11 cellular contexts compared by ENCODE assay signal in genomic region chr12:49661191-49661590, GRCh38. TPM values are rescaled to one million over a fixed set of nuclear protein-coding genes. Genes with fewer than 3 reads are reported as not detected.
DNase-seq lines count a peak whose midpoint lies in the region; ATAC-seq and TF ChIP-seq lines count a peak whose summit lies in the region.
"Had no signal": no experiment of that assay in that cellular context is flagged by ENCODE, and none has a peak within 500 bp of the region (broad histone marks: within the 10 kb centered on the region; RNA-seq: fewer than 3 reads in every experiment).

No MANE protein-coding gene starts in this region.

- H3K79me2 ChIP-seq in MM.1S (ENCODE audit: low read length): no peaks in the 10 kb centered on the region

- H3K4me1 Mint-ChIP-seq in activated T-cell treated with anti-CD3 and anti-CD28 coated beads, Interleukin-2, amount 50 U/mL, for 24 hours (ENCODE audit: low read depth): peaks cover 72% of the 10 kb centered on the region
- peaks cover 57% of the 10 kb centered on the region for H3K4me1 Mint-ChIP-seq in activated naive CD8-positive, alpha-beta T cell treated with anti-CD3 and anti-CD28 coated beads, Interleukin-2, amount 10 ng/mL, durations not matched to agents 7 days and 5 days

- H3K9me3 ChIP-seq in MM.1S (replicated peaks; ENCODE audit: insufficient read depth, low read length) (no peaks in the 10 kb centered on the region), psoas muscle (no peaks in the 10 kb centered on the region), testis (no peaks in the 10 kb centered on the region)
- H3K9me3 ChIP-seq: breast epithelium, Peyer's patch had no signal

- no peak for DNase-seq in activated T-cell treated with anti-CD3 and anti-CD28 coated beads, Interleukin-2, amount 50 U/mL, for 24 hours
- no peak for DNase-seq in activated T-cell treated with anti-CD3 and anti-CD28 coated beads, Interleukin-2, amount 50 U/mL, for 1 hour
- peak; percentile 55 for DNase-seq in MM.1S
- DNase-seq in activated naive CD8-positive, alpha-beta T cell treated with anti-CD3 and anti-CD28 coated beads, Interleukin-2, amount 10 ng/mL, durations not matched to agents 7 days and 5 days: no peak
- DNase-seq in stimulated activated naive CD8-positive, alpha-beta T cell treated with anti-CD3 and anti-CD28 coated beads, Interleukin-15, Interleukin-2, amounts not matched to agents 100 U/mL and 50 U/mL, for 24 hours: peak; percentile 35
- DNase-seq in psoas muscle: no peak
- no peak for DNase-seq in NCI-H1694 (lab: John Stamatoyannopoulos, UW)
- no peak for DNase-seq in testis

- H3K27me3 Mint-ChIP-seq in activated T-cell treated with anti-CD3 and anti-CD28 coated beads, Interleukin-2, amount 50 U/mL, for 24 hours: no peaks in the 10 kb centered on the region
- no peaks in the 10 kb centered on the region for H3K27me3 Mint-ChIP-seq in activated naive CD8-positive, alpha-beta T cell treated with anti-CD3 and anti-CD28 coated beads, Interleukin-2, amount 10 ng/mL, durations not matched to agents 7 days and 5 days

- POLR2A ChIA-PET in activated naive CD8-positive, alpha-beta T cell treated with anti-CD3 and anti-CD28 coated beads, Interleukin-2, amount 10 ng/mL, durations not matched to agents 7 days and 5 days (lab: Charles Lee): interaction anchor here (0.5 to 4.4 kb wide), 2 partner anchors 12 to 44 kb away, joined by 3 to 46 read pairs; no protein-coding TSS in a partner anchor

- peak overlapping the region; percentile 53 for H3K4me3 Mint-ChIP-seq in activated T-cell treated with anti-CD3 and anti-CD28 coated beads, Interleukin-2, amount 50 U/mL, for 24 hours
- peak overlapping the region; percentile 42 for H3K4me3 Mint-ChIP-seq in activated naive CD8-positive, alpha-beta T cell treated with anti-CD3 and anti-CD28 coated beads, Interleukin-2, amount 10 ng/mL, durations not matched to agents 7 days and 5 days

- peak overlapping the region; percentile 56; the same call in 1 of the 2 replicates for H3K27ac ChIP-seq in MM.1S (ENCODE audit: low read length)
- no peak overlapping the region for H3K27ac ChIP-seq in psoas muscle
- peak overlapping the region in 1 of 2 donors; percentile 75 for H3K27ac ChIP-seq in testis
- H3K27ac ChIP-seq: breast epithelium had no signal

- no peaks in the 10 kb centered on the region for H3K36me3 ChIP-seq in MM.1S (replicated peaks; ENCODE audit: insufficient read depth, low read length)
- peaks cover 0 to 10% of the 10 kb centered on the region in 2 donors for H3K36me3 ChIP-seq in psoas muscle (ENCODE audit: insufficient read depth in 1 of 2, low read depth in 1 of 2)
- no peaks in the 10 kb centered on the region for H3K36me3 ChIP-seq in testis (ENCODE audit: low read depth, missing control alignments)
- H3K36me3 ChIP-seq: breast epithelium had no signal

- no peak for TF ChIP-seq POLR2A in testis (IDR thresholded peaks at IDR 0.05)

- 80 to 87% (median 85%) methylated on average over 3 of the region's 3 CpGs for WGBS in psoas muscle, 3 donors
- WGBS in testis, 2 donors: 61 to 65% methylated on average over 3 of the region's 3 CpGs

- peaks cover 83% of the 10 kb centered on the region for H3K36me3 Mint-ChIP-seq in activated T-cell treated with anti-CD3 and anti-CD28 coated beads, Interleukin-2, amount 50 U/mL, for 24 hours (ENCODE audit: low read depth)
- peaks cover 46% of the 10 kb centered on the region for H3K36me3 Mint-ChIP-seq in activated naive CD8-positive, alpha-beta T cell treated with anti-CD3 and anti-CD28 coated beads, Interleukin-2, amount 10 ng/mL, durations not matched to agents 7 days and 5 days

- H3K9me3 Mint-ChIP-seq in activated T-cell treated with anti-CD3 and anti-CD28 coated beads, Interleukin-2, amount 50 U/mL, for 24 hours: no peaks in the 10 kb centered on the region
- peaks cover 3% of the 10 kb centered on the region for H3K9me3 Mint-ChIP-seq in activated naive CD8-positive, alpha-beta T cell treated with anti-CD3 and anti-CD28 coated beads, Interleukin-2, amount 10 ng/mL, durations not matched to agents 7 days and 5 days

- ATAC-seq in activated naive CD8-positive, alpha-beta T cell treated with anti-CD3 and anti-CD28 coated beads, Interleukin-2, amount 10 ng/mL, durations not matched to agents 7 days and 5 days (ENCODE audit: low read depth): no peak
- peak; percentile 74 for ATAC-seq in stimulated activated naive CD8-positive, alpha-beta T cell treated with anti-CD3 and anti-CD28 coated beads, Interleukin-15, Interleukin-2, amounts not matched to agents 100 U/mL and 50 U/mL, for 24 hours
- ATAC-seq in psoas muscle: no peak

- H3K9ac ChIP-seq in MM.1S (ENCODE audit: low read length): no peak overlapping the region

- peak overlapping the region; percentile 56 for H3K4me2 ChIP-seq in MM.1S (ENCODE audit: low read depth, low read length)

- H3K9me2 ChIP-seq in MM.1S (replicated peaks; ENCODE audit: insufficient read depth, low read length): no peaks in the 10 kb centered on the region

- peak overlapping the region; percentile 96 for H3K27ac Mint-ChIP-seq in activated T-cell treated with anti-CD3 and anti-CD28 coated beads, Interleukin-2, amount 50 U/mL, for 24 hours
- H3K27ac Mint-ChIP-seq in activated naive CD8-positive, alpha-beta T cell treated with anti-CD3 and anti-CD28 coated beads, Interleukin-2, amount 10 ng/mL, durations not matched to agents 7 days and 5 days: peak overlapping the region; percentile 92

- H3K4me3 ChIP-seq in MM.1S (ENCODE audit: low read length) (no peak overlapping the region), psoas muscle (no peak overlapping the region), testis (no peak overlapping the region)
- H3K4me3 ChIP-seq: breast epithelium, Peyer's patch, skin epidermis had no signal

- intact Hi-C loops in psoas muscle (cut with DNase I): no loop called here
- intact Hi-C loops in testis (cut with DNase I; ENCODE audit: low total_unique reads): no loop called here

- H3K4me1 ChIP-seq in MM.1S (ENCODE audit: low read length) (peaks cover 55% of the 10 kb centered on the region), psoas muscle (peaks cover 40% of the 10 kb centered on the region), testis (peaks cover 47% of the 10 kb centered on the region)

- no peaks in the 10 kb centered on the region for H4K20me1 ChIP-seq in MM.1S (ENCODE audit: insufficient read depth, low read length)

- H3K27me3 ChIP-seq in MM.1S (replicated peaks; ENCODE audit: insufficient read depth, low read length) (no peaks in the 10 kb centered on the region), psoas muscle (ENCODE audit: insufficient read depth in 3 of 3, low read length in 2 of 3) (no peaks in the 10 kb centered on the region), testis (no peaks in the 10 kb centered on the region)
- H3K27me3 ChIP-seq: breast epithelium, Peyer's patch had no signal

- H2AFZ ChIP-seq in MM.1S (ENCODE audit: low read length): no peak overlapping the region

- TF ChIP-seq CTCF in MM.1S (IDR thresholded peaks at IDR 0.05; ENCODE audit: low read length) (no peak), psoas muscle (IDR thresholded peaks at IDR 0.05) (no peak), testis (IDR thresholded peaks at IDR 0.05) (no peak)

- H3F3A ChIP-seq in MM.1S (ENCODE audit: insufficient read depth, low read length): peaks cover 32% of the 10 kb centered on the region

RNA-seq across cellular contexts. Expression of gene PRPF40B, which starts 37.8 kb away (rescaled TPM):
- 10 to 100 TPM; 16.5 to 18.0 TPM for total RNA-seq in activated naive CD8-positive, alpha-beta T cell treated with anti-CD3 and anti-CD28 coated beads, Interleukin-2, amount 10 ng/mL, durations not matched to agents 7 days and 5 days
- total RNA-seq in psoas muscle (10 to 100 TPM; 24.5 to 26.1 (median 25.3) TPM), testis (10 to 100 TPM; 49.2 to 66.7 TPM)
- polyA plus RNA-seq in psoas muscle (10 to 100 TPM; 10.1 to 18.8 (median 15.7) TPM), testis (ENCODE audit: insufficient read depth, low read depth, low replicate concordance) (66.8 TPM)

RNA-seq across cellular contexts. Expression of gene FMNL3, which starts 46.0 kb away (rescaled TPM):
- 10 to 100 TPM; 43.5 to 43.8 TPM for total RNA-seq in activated naive CD8-positive, alpha-beta T cell treated with anti-CD3 and anti-CD28 coated beads, Interleukin-2, amount 10 ng/mL, durations not matched to agents 7 days and 5 days
- total RNA-seq in psoas muscle: 10 to 100 TPM in 1 of 4 donors, 1 to 10 TPM in 3; 5.5 to 11.3 (median 7.8) TPM
- 1 to 10 TPM; 1.5 to 3.2 (median 1.8) TPM for polyA plus RNA-seq in psoas muscle
- 10 to 100 TPM; 40.5 to 73.5 TPM for total RNA-seq in testis
- polyA plus RNA-seq in testis (ENCODE audit: insufficient read depth, low read depth, low replicate concordance): 26.0 TPM

RNA-seq across cellular contexts. Expression of gene FAM186B, which starts 55.8 kb away (rescaled TPM):
- total RNA-seq in activated naive CD8-positive, alpha-beta T cell treated with anti-CD3 and anti-CD28 coated beads, Interleukin-2, amount 10 ng/mL, durations not matched to agents 7 days and 5 days: under 1 TPM; 0.11 to 0.20 TPM
- total RNA-seq in psoas muscle (under 1 TPM; 0.44 to 0.63 (median 0.46) TPM), testis (10 to 100 TPM; 54.9 to 68.6 TPM)
- polyA plus RNA-seq in psoas muscle (under 1 TPM; 0.04 to 1.00 (median 0.23) TPM), testis (ENCODE audit: insufficient read depth, low read depth, low replicate concordance) (178 TPM)

Comparison
In these comparisons a context has a peak if more than half of its experiments do, and no peak if none do; other contexts are left out.
1. DNase-seq: peak in MM.1S (single experiment) and stimulated activated naive CD8-positive, alpha-beta T cell treated with anti-CD3 and anti-CD28 coated beads, Interleukin-15, Interleukin-2, amounts not matched to agents 100 U/mL and 50 U/mL, for 24 hours (single experiment); none in activated T-cell treated with anti-CD3 and anti-CD28 coated beads, Interleukin-2, amount 50 U/mL, for 24 hours (single experiment), activated T-cell treated with anti-CD3 and anti-CD28 coated beads, Interleukin-2, amount 50 U/mL, for 1 hour (single experiment), activated naive CD8-positive, alpha-beta T cell treated with anti-CD3 and anti-CD28 coated beads, Interleukin-2, amount 10 ng/mL, durations not matched to agents 7 days and 5 days (single experiment), psoas muscle (0 of 2), NCI-H1694 (single experiment) and testis (single experiment).
2. RNA of gene FAM186B, which starts 55.8 kb away (total RNA-seq): 54.9 to 68.6 TPM in testis; 0.44 to 0.63 TPM in psoas muscle and 0.11 to 0.20 TPM in activated naive CD8-positive, alpha-beta T cell treated with anti-CD3 and anti-CD28 coated beads, Interleukin-2, amount 10 ng/mL, durations not matched to agents 7 days and 5 days; every median in the first group is over 10 times any median in the second.